ENCODE assay signal across 1 cellular context in the genomic region with DNA sequence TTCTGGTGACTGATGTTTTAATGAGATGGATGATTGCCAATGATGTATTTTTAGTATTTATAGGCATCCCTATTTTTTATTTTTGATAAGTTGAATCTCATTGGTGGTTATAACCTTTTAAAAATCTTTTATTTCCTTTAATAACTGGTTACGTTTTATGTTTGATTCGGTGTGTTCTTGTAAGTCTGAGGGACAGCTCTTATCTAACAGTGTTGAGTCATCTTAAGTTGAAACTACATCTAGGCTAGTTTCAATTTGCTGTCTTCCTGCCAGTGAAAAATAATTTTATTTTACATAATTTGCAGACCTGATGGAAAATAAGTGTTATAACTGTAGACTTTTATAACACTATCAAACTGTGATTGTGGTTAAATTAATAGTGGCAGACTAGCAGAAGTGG.
TF ChIP-seq lines count a peak whose summit lies in the region.

No MANE protein-coding gene starts in this region.

TF ChIP-seq in HCT116, 20 proteins besides CTCF, POLR2A, EP300 and RAD21 (continued from another document):
- TF ChIP-seq ATF3 (IDR thresholded peaks at IDR 0.05) (no peak), EZH2phosphoT487 (IDR thresholded peaks at IDR 0.05; ENCODE audit: borderline replicate concordance) (no peak), YY1 (IDR thresholded peaks at IDR 0.05; ENCODE audit: extremely low read depth, insufficient replicate concordance, low read depth, low read length) (no peak), REST (IDR thresholded peaks at IDR 0.05; ENCODE audit: low read depth) (no peak), SRF (IDR thresholded peaks at IDR 0.05; ENCODE audit: low read depth) (no peak), FOSL1 (IDR thresholded peaks at IDR 0.05; ENCODE audit: low read depth) (no peak), EGR1 (IDR thresholded peaks at IDR 0.05; ENCODE audit: low read depth) (no peak), ELF1 (IDR thresholded peaks at IDR 0.05; ENCODE audit: borderline replicate concordance, low read depth) (no peak), TCF7L2 (IDR thresholded peaks at IDR 0.05; ENCODE audit: borderline replicate concordance, extremely low read depth, insufficient read depth, insufficient read length) (no peak), POLR2AphosphoS5 (IDR thresholded peaks at IDR 0.05; ENCODE audit: low read depth, low read length) (no peak), CEBPB (IDR thresholded peaks at IDR 0.05; ENCODE audit: low read depth) (no peak), SIN3A (IDR thresholded peaks at IDR 0.05; ENCODE audit: low read depth) (no peak)
- TF ChIP-seq, protein P1, sequence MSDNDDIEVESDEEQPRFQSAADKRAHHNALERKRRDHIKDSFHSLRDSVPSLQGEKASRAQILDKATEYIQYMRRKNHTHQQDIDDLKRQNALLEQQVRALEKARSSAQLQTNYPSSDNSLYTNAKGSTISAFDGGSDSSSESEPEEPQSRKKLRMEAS (IDR thresholded peaks at IDR 0.05), result no peak
